Comparison of ENCODE assay signal across 20 cellular contexts in genomic region chr5:151897896-151898295, GRCh38. TPM values are rescaled to one million over a fixed set of nuclear protein-coding genes. Genes with fewer than 3 reads are reported as not detected.
DNase-seq lines count a peak whose midpoint lies in the region; ATAC-seq and TF ChIP-seq lines count a peak whose summit lies in the region.
"Had no signal": no experiment of that assay in that cellular context is flagged by ENCODE, and none has a peak within 500 bp of the region (broad histone marks: within the 10 kb centered on the region; RNA-seq: fewer than 3 reads in every experiment).

No MANE protein-coding gene starts in this region.

- H3K36me3 ChIP-seq in brain microvascular endothelial cell (replicated peaks): no peaks in the 10 kb centered on the region
- H3K36me3 ChIP-seq: BLaER1 treated with 17β-estradiol and CSF1 and Interleukin-3, amounts not matched to agents 10 nM and 100 nM had no signal

- no peaks in the 10 kb centered on the region for H3K27me3 ChIP-seq in brain microvascular endothelial cell (replicated peaks)
- H3K27me3 ChIP-seq: BLaER1 treated with 17β-estradiol and CSF1 and Interleukin-3, amounts not matched to agents 10 nM and 100 nM had no signal

- in situ Hi-C loops in brain microvascular endothelial cell (cut with HindIII; ENCODE audit: low pct_ligation_motif_present, low sequenced_read_pairs): no loop called here

- ATAC-seq in GM19351 (IDR thresholded peaks at IDR 0.05; ENCODE audit: unreplicated experiment) (peak; percentile 35), HG03442 (IDR thresholded peaks at IDR 0.05; ENCODE audit: unreplicated experiment) (peak; percentile 36), left colon (no peak), HG02970 (IDR thresholded peaks at IDR 0.05; ENCODE audit: low FRiP score, unreplicated experiment) (no peak)
- ATAC-seq: Panc1 had no signal

- intact Hi-C loops in left colon (cut with DNase I, micrococcal nuclease): no loop called here

- peak; percentile 36 for DNase-seq in EL
- peak; percentile 10 for DNase-seq in brain microvascular endothelial cell
- DNase-seq in NCI-H1417 treated with DMSO at 0.1 percent for 48 hours (lab: John Stamatoyannopoulos, UW): no peak
- no peak for DNase-seq in left colon
- no peak for DNase-seq in dedifferentiated amniotic fluid mesenchymal stem cell (ENCODE audit: extremely low spot score)
- DNase-seq: DMS 273 treated with DMSO at 0.1 percent for 48 hours, H7, KBM-7, NCI-H1105, NCI-H1694 treated with DMSO at 0.1 percent for 48 hours, NCI-H226, NCI-H524 treated with DMSO at 0.1 percent for 48 hours, Right ventricle myocardium superior had no signal

- H3K27ac ChIP-seq in brain microvascular endothelial cell: no peak overlapping the region
- H3K27ac ChIP-seq: BLaER1 treated with 17β-estradiol and CSF1 and Interleukin-3, amounts not matched to agents 10 nM and 100 nM; SK-N-MC had no signal

- no peak overlapping the region for H3K4me3 ChIP-seq in brain microvascular endothelial cell (ENCODE audit: low read depth, low read length)
- H3K4me3 ChIP-seq: BLaER1 treated with 17β-estradiol and CSF1 and Interleukin-3, amounts not matched to agents 10 nM and 100 nM; SK-N-MC had no signal

- TF ChIP-seq CTCF in brain microvascular endothelial cell (IDR thresholded peaks at IDR 0.05; ENCODE audit: low read depth, low read length, missing control alignments): no peak

RNA-seq across cellular contexts. Expression of gene GLRA1, which starts 26.8 kb away (rescaled TPM):
- total RNA-seq in left colon: not detected
- total RNA-seq: H7, MCF 10A, Right ventricle myocardium superior had no signal

Comparison
In these comparisons a context has a peak if more than half of its experiments do, and no peak if none do; other contexts are left out.
1. DNase-seq: peak in EL (single experiment) and brain microvascular endothelial cell (single experiment); none in NCI-H1417 treated with DMSO at 0.1 percent for 48 hours (single experiment), left colon (0 of 2) and dedifferentiated amniotic fluid mesenchymal stem cell (single experiment).
2. ATAC-seq: peak in GM19351 (single experiment) and HG03442 (single experiment); none in left colon (single experiment) and HG02970 (single experiment).